ENCODE assay signal across 8 cellular contexts in genomic region chr1:224183591-224184312, GRCh38. TPM values are rescaled to one million over a fixed set of nuclear protein-coding genes. Genes with fewer than 3 reads are reported as not detected.
DNase-seq lines count a peak whose midpoint lies in the region; ATAC-seq and TF ChIP-seq lines count a peak whose summit lies in the region.

No MANE protein-coding gene starts in this region.

- H3K4me1 ChIP-seq in hepatocyte (ENCODE audit: insufficient read depth): no peaks in the 10 kb centered on the region

- CTCF ChIA-PET in T-cell (lab: Charles Lee): interaction anchor here in 1 of 2 donors (0.8 kb wide), 1 partner anchor 1573 kb away, joined by 3 read pairs; no protein-coding TSS in a partner anchor

- H3K79me2 ChIP-seq in hepatocyte: peaks cover 52% of the 10 kb centered on the region

- H3K4me2 ChIP-seq in hepatocyte: peak overlapping the region; percentile 86

- POLR2A ChIA-PET in T-cell (lab: Charles Lee): interaction anchor here in 1 of 2 donors (0.6 kb wide), 1 partner anchor 143 kb away, joined by 3 read pairs; no protein-coding TSS in a partner anchor

- H3K27me3 Mint-ChIP-seq in T-cell: no peaks in the 10 kb centered on the region

- H3K9me3 Mint-ChIP-seq in T-cell: peaks cover 0 to 4% (median 0%) of the 10 kb centered on the region in 3 donors

- H3K27ac Mint-ChIP-seq in T-cell: peak overlapping the region; percentile 85 to 86

- peak overlapping the region; percentile 73 for H2AFZ ChIP-seq in hepatocyte

- peak overlapping the region; percentile 90 for H3K27ac ChIP-seq in angular gyrus (ENCODE audit: low read depth, low read length)
- H3K27ac ChIP-seq in hepatocyte: peak overlapping the region; percentile 98

- H3K4me1 Mint-ChIP-seq in T-cell: peaks cover 55 to 61% (median 59%) of the 10 kb centered on the region in 3 donors

- H4K20me1 ChIP-seq in hepatocyte (ENCODE audit: insufficient read depth, poor library complexity, severe bottlenecking): no peaks in the 10 kb centered on the region

- H3K36me3 ChIP-seq in H7 (replicated peaks; ENCODE audit: control insufficient read depth, insufficient read depth, low read length): no peaks in the 10 kb centered on the region; the same call in 1 of the 2 replicates
- no peaks in the 10 kb centered on the region for H3K36me3 ChIP-seq in hepatocyte (replicated peaks; ENCODE audit: insufficient read depth, low read depth)

- under 1% methylated on average over 45 of the region's 53 CpGs for WGBS in hepatocyte (ENCODE audit: low lambda C conversion rate, missing lambda C conversion rate)

- peak; percentile 4 for TF ChIP-seq CTCF in hepatocyte (IDR thresholded peaks at IDR 0.05; ENCODE audit: poor library complexity)

- H3K27me3 ChIP-seq in H7 (ENCODE audit: control insufficient read depth, insufficient read depth, low read length): no peaks in the 10 kb centered on the region
- H3K27me3 ChIP-seq in hepatocyte: no peaks in the 10 kb centered on the region

- peak overlapping the region; percentile 94 for H3K4me3 ChIP-seq in H7 (ENCODE audit: insufficient read depth, low read depth, low read length)
- H3K4me3 ChIP-seq in hepatocyte: peak overlapping the region; percentile 99

- no peaks in the 10 kb centered on the region for H3K9me2 ChIP-seq in hepatocyte (replicated peaks; ENCODE audit: insufficient read depth)

- peaks cover 8% of the 10 kb centered on the region for H3K36me3 Mint-ChIP-seq in T-cell

- peak; percentile 39 to 58 (median 46) for ATAC-seq in T-cell (replicated peaks in 1 of 4)

- H3K4me3 Mint-ChIP-seq in T-cell: peak overlapping the region; percentile 85 to 89 (median 86)

- DNase-seq in GM04504 (ENCODE audit: low read depth): peak; percentile 44
- peak; percentile 86 for DNase-seq in H7
- DNase-seq in LHCN-M2 (ENCODE audit: low read depth): peak; percentile 73
- DNase-seq in T-cell: peak in 33 of 34 experiments; percentile 27 to 66 (median 45)
- DNase-seq in hepatocyte (ENCODE audit: low spot score): peak; percentile 75
- peak; percentile 91 for DNase-seq in retina
- no peak for DNase-seq in cerebellar nuclear complex (lab: John Stamatoyannopoulos, UW)

- no peaks in the 10 kb centered on the region for H3K9me3 ChIP-seq in hepatocyte (ENCODE audit: low read depth)

RNA-seq across cellular contexts. Expression of gene DEGS1, which starts 0.7 kb away (rescaled TPM):
- total RNA-seq in H7 (2014; rRNA removed; shearing (Covaris generic)): 65.4 and 68.4 TPM in 2 replicates
- total RNA-seq in LHCN-M2 (2014; rRNA removed): 149 and 155 TPM in 2 replicates
- polyA plus RNA-seq in LHCN-M2 (2012): 64.5 TPM
- 10 to 100 TPM; 40.0 to 52.3 (median 44.4) TPM for total RNA-seq in T-cell
- total RNA-seq in hepatocyte: 88.7 and 97.4 TPM in 2 replicates
- polyA plus RNA-seq in hepatocyte: 107 and 109 TPM in 2 replicates

Comparison
In these comparisons a context has a peak if more than half of its experiments do, and no peak if none do; other contexts are left out.
1. DNase-seq: peak in GM04504 (single experiment), H7 (single experiment), LHCN-M2 (single experiment), T-cell (33 of 34), hepatocyte (single experiment) and retina (single experiment); none in cerebellar nuclear complex (0 of 2).